Comparison of ENCODE assay signal across 15 cellular contexts in genomic region chr18:74722237-74722636, GRCh38.
DNase-seq lines count a peak whose midpoint lies in the region; ATAC-seq and TF ChIP-seq lines count a peak whose summit lies in the region.
"Had no signal": no experiment of that assay in that cellular context is flagged by ENCODE, and none has a peak within 500 bp of the region (broad histone marks: within the 10 kb centered on the region; RNA-seq: fewer than 3 reads in every experiment).

No MANE protein-coding gene starts in this region.

- H3K4me3 Mint-ChIP-seq in MCF 10A (ENCODE audit: unreplicated experiment) (no peak overlapping the region), chondrocyte (ENCODE audit: unreplicated experiment) (no peak overlapping the region)
- no peak overlapping the region for H3K4me3 Mint-ChIP-seq in naive thymus-derived CD8-positive, alpha-beta T cell

- H3K36me3 Mint-ChIP-seq in MCF 10A (ENCODE audit: insufficient read depth, unreplicated experiment) = no peaks in the 10 kb centered on the region
- peaks cover 7 to 22% (median 12%) of the 10 kb centered on the region in 3 donors for H3K36me3 Mint-ChIP-seq in naive thymus-derived CD8-positive, alpha-beta T cell
- peaks cover 2% of the 10 kb centered on the region for H3K36me3 Mint-ChIP-seq in chondrocyte (ENCODE audit: low read depth)

- POLR2A ChIA-PET in MCF 10A (lab: Yijun Ruan, JAX) = interaction anchor here (0.7 to 1.2 kb wide), 3 partner anchors 14 to 485 kb away, joined by 3 to 4 read pairs (median 4); no protein-coding TSS in a partner anchor
- POLR2A ChIA-PET in naive thymus-derived CD8-positive, alpha-beta T cell (lab: Charles Lee) = no interaction called here

- H3K4me1 ChIP-seq in breast epithelium (no peaks in the 10 kb centered on the region), upper lobe of right lung (no peaks in the 10 kb centered on the region)

- H3K9me3 Mint-ChIP-seq in MCF 10A (ENCODE audit: unreplicated experiment) (no peaks in the 10 kb centered on the region), chondrocyte (ENCODE audit: low read depth) (peaks cover 9% of the 10 kb centered on the region)
- peaks cover 0 to 4% (median 0%) of the 10 kb centered on the region in 9 donors for H3K9me3 Mint-ChIP-seq in naive thymus-derived CD8-positive, alpha-beta T cell

- H3K4me3 ChIP-seq in breast epithelium = no peak overlapping the region
- no peak overlapping the region for H3K4me3 ChIP-seq in fibroblast of mammary gland (ENCODE audit: control insufficient read depth, low read depth, low read length)
- no peak overlapping the region for H3K4me3 ChIP-seq in upper lobe of right lung
- H3K4me3 ChIP-seq: esophagus squamous epithelium, ovary, thoracic aorta had no signal

- TF ChIP-seq CTCF in MCF 10A (IDR thresholded peaks at IDR 0.05; ENCODE audit: unreplicated experiment) (no peak), breast epithelium (IDR thresholded peaks at IDR 0.05) (no peak), fibroblast of mammary gland (conservative IDR thresholded peaks at IDR 0.05; ENCODE audit: control insufficient read depth, insufficient read depth, low read depth, low read length) (no peak), upper lobe of right lung (IDR thresholded peaks at IDR 0.05) (no peak), chondrocyte (IDR thresholded peaks at IDR 0.05) (no peak)

- CTCF ChIA-PET in MCF 10A (lab: Yijun Ruan, JAX) = interaction anchor here (1.4 kb wide), 1 partner anchor 10 kb away, joined by 5 read pairs; no protein-coding TSS in a partner anchor

- ATAC-seq in upper lobe of right lung = peak; percentile 57
- no peak for ATAC-seq in naive thymus-derived CD8-positive, alpha-beta T cell

- H3K27ac Mint-ChIP-seq in MCF 10A (ENCODE audit: low read depth, unreplicated experiment) (no peak overlapping the region), chondrocyte (ENCODE audit: unreplicated experiment) (no peak overlapping the region)
- H3K27ac Mint-ChIP-seq in naive thymus-derived CD8-positive, alpha-beta T cell = peak overlapping the region in 3 of 10 donors; percentile 5 to 35 (median 20)

- intact Hi-C loops in MCF 10A (cut with micrococcal nuclease) (no loop called here), breast epithelium (cut with DNase I; ENCODE audit: low total_unique reads) (no loop called here), upper lobe of right lung (cut with DNase I) (no loop called here)

- H3K27me3 Mint-ChIP-seq in MCF 10A (ENCODE audit: insufficient read depth, unreplicated experiment) = no peaks in the 10 kb centered on the region
- H3K27me3 Mint-ChIP-seq in naive thymus-derived CD8-positive, alpha-beta T cell = no peaks in the 10 kb centered on the region
- H3K27me3 Mint-ChIP-seq in chondrocyte (ENCODE audit: low read depth) = no peaks in the 10 kb centered on the region

- no peak for TF ChIP-seq POLR2A in breast epithelium (IDR thresholded peaks at IDR 0.05)

- H3K27ac ChIP-seq in breast epithelium = no peak overlapping the region
- no peak overlapping the region for H3K27ac ChIP-seq in upper lobe of right lung
- H3K27ac ChIP-seq: esophagus squamous epithelium, ovary, thoracic aorta had no signal

- peak; percentile 75 for DNase-seq in MCF 10A (ENCODE audit: unreplicated experiment)
- DNase-seq in breast epithelium (ENCODE audit: low spot score in 2 of 2) = no peak
- peak; percentile 54 for DNase-seq in RPMI8226
- DNase-seq in fibroblast of mammary gland (ENCODE audit: low read depth) = peak; percentile 71
- DNase-seq in upper lobe of right lung = no peak
- DNase-seq in naive thymus-derived CD8-positive, alpha-beta T cell = no peak
- DNase-seq in chondrocyte (ENCODE audit: low spot score) = no peak
- no peak for DNase-seq in activated gamma-delta T cell (lab: John Stamatoyannopoulos, UW)
- DNase-seq: activated CD8-positive, alpha-beta memory T cell treated with anti-CD3 and anti-CD28 coated beads for 24 hours; esophagus squamous epithelium; mesendoderm; NCI-H187; ovary; SHP77 had no signal

- H3K4me1 Mint-ChIP-seq in MCF 10A (ENCODE audit: insufficient read depth, unreplicated experiment) = peaks cover 16% of the 10 kb centered on the region
- peaks cover 20 to 36% (median 34%) of the 10 kb centered on the region in 4 donors for H3K4me1 Mint-ChIP-seq in naive thymus-derived CD8-positive, alpha-beta T cell
- H3K4me1 Mint-ChIP-seq in chondrocyte (ENCODE audit: low read depth) = peaks cover 3% of the 10 kb centered on the region

- BruUV-seq in MCF 10A (replicated peaks; lab: Mats Ljungman, UMichigan) = no TSS peak

- H3K27me3 ChIP-seq in breast epithelium (no peaks in the 10 kb centered on the region), upper lobe of right lung (no peaks in the 10 kb centered on the region)
- H3K27me3 ChIP-seq: esophagus squamous epithelium, ovary had no signal

- no peaks in the 10 kb centered on the region for H3K9me3 ChIP-seq in breast epithelium
- H3K9me3 ChIP-seq in upper lobe of right lung = no peaks in the 10 kb centered on the region
- H3K9me3 ChIP-seq: esophagus squamous epithelium, ovary, thoracic aorta had no signal

- no peaks in the 10 kb centered on the region for H3K36me3 ChIP-seq in breast epithelium
- no peaks in the 10 kb centered on the region for H3K36me3 ChIP-seq in upper lobe of right lung
- H3K36me3 ChIP-seq: esophagus squamous epithelium, ovary, thoracic aorta had no signal

Comparison
In these comparisons a context has a peak if more than half of its experiments do, and no peak if none do; other contexts are left out.
1. DNase-seq: peak in MCF 10A (single experiment), RPMI8226 (single experiment) and fibroblast of mammary gland (single experiment); none in breast epithelium (0 of 2), upper lobe of right lung (single experiment), naive thymus-derived CD8-positive, alpha-beta T cell (0 of 10), chondrocyte (single experiment) and activated gamma-delta T cell (single experiment).